Comparison of ENCODE assay signal across 19 cellular contexts in genomic region chr5:73380052-73380451, GRCh38.
A peak's percentile ranks its signal among the peaks of the same experiment; 100 is the strongest.
DNase-seq lines count a peak whose midpoint lies in the region; ATAC-seq, FAIRE-seq and TF ChIP-seq lines count a peak whose summit lies in the region.
"Had no signal": no experiment of that assay in that cellular context is flagged by ENCODE, and none has a peak within 500 bp of the region (broad histone marks: within the 10 kb centered on the region; RNA-seq: fewer than 3 reads in every experiment).

No MANE protein-coding gene starts in this region.

- TF ChIP-seq CTCF in SK-N-SH (IDR thresholded peaks at IDR 0.05) (no peak), GM10266 (IDR thresholded peaks at IDR 0.05; ENCODE audit: control insufficient read depth, insufficient read depth, low read depth, missing control alignments) (no peak), astrocyte (IDR thresholded peaks at IDR 0.05; ENCODE audit: insufficient read depth, low read depth, low read length) (no peak), GM10248 (IDR thresholded peaks at IDR 0.05; ENCODE audit: control extremely low read depth, extremely low read depth, low read depth, missing control alignments) (no peak)

- WGBS in SK-N-SH (ENCODE audit: low lambda C conversion rate): 81% methylated on average over 7 of the region's 19 CpGs
- WGBS in mesendoderm (ENCODE audit: extremely low coverage, insufficient coverage, low lambda C conversion rate): no CpG with 5 or more reads among the region's 19 CpGs

- no peaks in the 10 kb centered on the region for H3K36me3 ChIP-seq in SK-N-SH (replicated peaks in 1 of 2; ENCODE audit: control insufficient read depth in 1 of 2, insufficient read depth in 2 of 2, low read length in 1 of 2)
- no peaks in the 10 kb centered on the region for H3K36me3 ChIP-seq in astrocyte (ENCODE audit: insufficient read depth, low read length)
- H3K36me3 ChIP-seq in mesendoderm (ENCODE audit: control insufficient read depth, insufficient read depth, low read length): no peaks in the 10 kb centered on the region
- H3K36me3 ChIP-seq: BLaER1 treated with 17β-estradiol and CSF1 and Interleukin-3, amounts not matched to agents 10 nM and 100 nM had no signal

- H3K27ac ChIP-seq in SK-N-SH (ENCODE audit: low read depth in 2 of 2, low read length in 1 of 2): no peak overlapping the region
- no peak overlapping the region for H3K27ac ChIP-seq in astrocyte (ENCODE audit: low read depth, low read length)
- no peak overlapping the region for H3K27ac ChIP-seq in mesendoderm (ENCODE audit: low read depth, low read length)
- H3K27ac ChIP-seq: 22Rv1; BLaER1 treated with 17β-estradiol and CSF1 and Interleukin-3, amounts not matched to agents 10 nM and 100 nM had no signal

- H3K4me3 ChIP-seq in SK-N-SH (ENCODE audit: low read depth in 2 of 2, low read length in 1 of 2) (no peak overlapping the region), astrocyte (ENCODE audit: insufficient read depth, low read depth, low read length) (no peak overlapping the region), mesendoderm (ENCODE audit: low read length) (no peak overlapping the region)
- H3K4me3 ChIP-seq: BLaER1 treated with 17β-estradiol and CSF1 and Interleukin-3, amounts not matched to agents 10 nM and 100 nM had no signal

- no peaks in the 10 kb centered on the region for H3K79me1 ChIP-seq in mesendoderm (ENCODE audit: low read length)

- no peak overlapping the region for H2AK5ac ChIP-seq in mesendoderm (ENCODE audit: low read length)

- H3K9me3 ChIP-seq in SK-N-SH (peaks cover 13% of the 10 kb centered on the region; the same call in 1 of the 2 replicates), astrocyte (ENCODE audit: insufficient read depth, low read depth, low read length) (peaks cover 12% of the 10 kb centered on the region)

- no peaks in the 10 kb centered on the region for H3K9me2 ChIP-seq in SK-N-SH

- H3F3A ChIP-seq in SK-N-SH (replicated peaks; ENCODE audit: insufficient read depth): peaks cover 28% of the 10 kb centered on the region

- H3K27me3 ChIP-seq in SK-N-SH (ENCODE audit: insufficient read depth) (no peaks in the 10 kb centered on the region), astrocyte (ENCODE audit: insufficient read depth, low read length) (no peaks in the 10 kb centered on the region), mesendoderm (ENCODE audit: insufficient read depth, low read length, poor library complexity) (peaks cover 28% of the 10 kb centered on the region)
- H3K27me3 ChIP-seq: BLaER1 treated with 17β-estradiol and CSF1 and Interleukin-3, amounts not matched to agents 10 nM and 100 nM had no signal

- no peak overlapping the region for H3K4ac ChIP-seq in mesendoderm (ENCODE audit: low read depth, low read length)

- no peak for FAIRE-seq in astrocyte (lab: Jason Lieb, UNC)

- no peak for TF ChIP-seq RAD21 in SK-N-SH (IDR thresholded peaks at IDR 0.05; ENCODE audit: low read length)

- H3K18ac ChIP-seq in mesendoderm (ENCODE audit: low read length): no peak overlapping the region

- H4K8ac ChIP-seq in mesendoderm (ENCODE audit: low read depth, low read length): no peak overlapping the region

- no peak overlapping the region for H4K5ac ChIP-seq in mesendoderm (ENCODE audit: low read length)

- H3K4me2 ChIP-seq in SK-N-SH (no peak overlapping the region), astrocyte (ENCODE audit: low read length) (peak overlapping the region; percentile 6), mesendoderm (ENCODE audit: low read length) (no peak overlapping the region)
- H3K4me2 ChIP-seq: BLaER1 treated with 17β-estradiol and CSF1 and Interleukin-3, amounts not matched to agents 10 nM and 100 nM had no signal

- H3K56ac ChIP-seq in mesendoderm (ENCODE audit: low read length): no peak overlapping the region

- peaks cover 39% of the 10 kb centered on the region for H3K9me3 Mint-ChIP-seq in astrocyte (ENCODE audit: unreplicated experiment)

- peaks cover 0 to 25% of the 10 kb centered on the region in 2 experiments for H3K4me1 ChIP-seq in SK-N-SH (ENCODE audit: control insufficient read depth in 1 of 2, insufficient read depth in 2 of 2, low read depth in 1 of 2, low read length in 1 of 2)
- peaks cover 24% of the 10 kb centered on the region for H3K4me1 ChIP-seq in astrocyte (ENCODE audit: insufficient read depth, low read length)
- H3K4me1 ChIP-seq in mesendoderm (ENCODE audit: control insufficient read depth, low read depth, low read length): no peaks in the 10 kb centered on the region
- H3K4me1 ChIP-seq: BLaER1 treated with 17β-estradiol and CSF1 and Interleukin-3, amounts not matched to agents 10 nM and 100 nM had no signal

- H4K20me1 ChIP-seq in SK-N-SH (ENCODE audit: insufficient read depth) (no peaks in the 10 kb centered on the region), astrocyte (ENCODE audit: insufficient read depth, low read length) (no peaks in the 10 kb centered on the region)
- H4K20me1 ChIP-seq: BLaER1 treated with 17β-estradiol and CSF1 and Interleukin-3, amounts not matched to agents 10 nM and 100 nM had no signal

- no peak overlapping the region for H2BK120ac ChIP-seq in mesendoderm (ENCODE audit: low read depth, low read length)

- no peak overlapping the region for H2BK15ac ChIP-seq in mesendoderm (replicated peaks; ENCODE audit: low read depth)

- ATAC-seq in SK-N-SH treated with all-trans-retinoic acid at 6 μM for 48 hours: no peak
- ATAC-seq: PC-3 had no signal

- no peak for TF ChIP-seq EP300 in SK-N-SH (IDR thresholded peaks at IDR 0.05; ENCODE audit: borderline replicate concordance in 1 of 2, low read depth in 1 of 2, low read length in 1 of 2)

- CTCF ChIA-PET in SK-N-SH (lab: Yijun Ruan, JAX) (no interaction called here), GM10248 (lab: Yijun Ruan, JAX) (no interaction called here)

- H3K9ac ChIP-seq in SK-N-SH (no peak overlapping the region), astrocyte (ENCODE audit: low read length) (no peak overlapping the region), mesendoderm (ENCODE audit: low read length) (no peak overlapping the region)
- H3K9ac ChIP-seq: BLaER1 treated with 17β-estradiol and CSF1 and Interleukin-3, amounts not matched to agents 10 nM and 100 nM had no signal

- H2BK5ac ChIP-seq in mesendoderm (ENCODE audit: low read length): no peak overlapping the region

- no peak overlapping the region for H3K27ac Mint-ChIP-seq in astrocyte (ENCODE audit: unreplicated experiment)
- H3K27ac Mint-ChIP-seq: HFFc6 had no signal

- peaks cover 20% of the 10 kb centered on the region for H3K4me1 Mint-ChIP-seq in astrocyte (ENCODE audit: low read depth, unreplicated experiment)

- peak overlapping the region; percentile 45 for H3K23ac ChIP-seq in mesendoderm (ENCODE audit: low read length)

- DNase-seq in SK-N-SH (peak; percentile 25), GM10266 (ENCODE audit: extremely low spot score) (peak; percentile 19), astrocyte (ENCODE audit: low read depth) (peak; percentile 47), mesendoderm (no peak), SW480 (ENCODE audit: low spot score) (no peak), GM03348 (ENCODE audit: low spot score) (no peak), GM10248 (ENCODE audit: extremely low spot score) (no peak)
- DNase-seq: DMS 273 treated with DMSO at 0.1 percent for 48 hours, GDM1, HFFc6, NCI-H1048, NCI-H146, NCI-H2081, NCI-H510A, NCI-H774, PC-3 had no signal

- H2AFZ ChIP-seq in SK-N-SH (ENCODE audit: low read depth): no peak overlapping the region
- no peak overlapping the region for H2AFZ ChIP-seq in astrocyte (ENCODE audit: low read depth, low read length)

- H3K27me3 Mint-ChIP-seq in astrocyte (ENCODE audit: low read depth, unreplicated experiment): peaks cover 46% of the 10 kb centered on the region

- peaks cover 5% of the 10 kb centered on the region for H3K36me3 Mint-ChIP-seq in astrocyte (ENCODE audit: low read depth, unreplicated experiment)

- H3K79me2 ChIP-seq in SK-N-SH (ENCODE audit: insufficient read depth): no peaks in the 10 kb centered on the region
- no peaks in the 10 kb centered on the region for H3K79me2 ChIP-seq in astrocyte (ENCODE audit: insufficient read depth, low read length)
- H3K79me2 ChIP-seq in mesendoderm (ENCODE audit: control insufficient read depth, insufficient read depth, low read length): no peaks in the 10 kb centered on the region

- no peak overlapping the region for H3K4me3 Mint-ChIP-seq in astrocyte (ENCODE audit: unreplicated experiment)
- H3K4me3 Mint-ChIP-seq: HFFc6 had no signal

- POLR2A ChIA-PET in SK-N-SH (lab: Yijun Ruan, JAX) (no interaction called here), GM10248 (lab: Yijun Ruan, JAX) (no interaction called here)

TF ChIP-seq in SK-N-SH, 30 proteins besides CTCF, POLR2A, EP300 and RAD21:
- no peak for TF ChIP-seq YY1 (IDR thresholded peaks at IDR 0.05; ENCODE audit: low read depth)
- TF ChIP-seq SMC3 (IDR thresholded peaks at IDR 0.05; ENCODE audit: low read depth, low read length): no peak
- no peak for TF ChIP-seq TCF12 (IDR thresholded peaks at IDR 0.05)

TF ChIP-seq in SK-N-SH treated with all-trans-retinoic acid at 6 μM for 48 hours, 23 proteins besides CTCF, POLR2A, EP300 and RAD21:
- TF ChIP-seq PATZ1 (CRISPR knock-in tag; IDR thresholded peaks at IDR 0.05; ENCODE audit: borderline replicate concordance) (no peak), ZNF8 (CRISPR knock-in tag; IDR thresholded peaks at IDR 0.05) (no peak), ZFP3 (CRISPR knock-in tag; IDR thresholded peaks at IDR 0.05) (no peak), ZC3H10 (CRISPR knock-in tag; IDR thresholded peaks at IDR 0.05) (no peak), CSDC2 (CRISPR knock-in tag; IDR thresholded peaks at IDR 0.05) (no peak), SNAI2 (CRISPR knock-in tag; IDR thresholded peaks at IDR 0.05) (no peak)

Comparison
In these comparisons a context has a peak if more than half of its experiments do, and no peak if none do; other contexts are left out.
1. DNase-seq: peak in SK-N-SH (single experiment), GM10266 (single experiment) and astrocyte (single experiment); none in mesendoderm (single experiment), SW480 (single experiment), GM03348 (single experiment) and GM10248 (single experiment).